Comparison of ENCODE assay signal across 26 cellular contexts in genomic region chr5:171579162-171579561, GRCh38.
DNase-seq lines count a peak whose midpoint lies in the region; ATAC-seq and TF ChIP-seq lines count a peak whose summit lies in the region.
"Had no signal": no experiment of that assay in that cellular context is flagged by ENCODE, and none has a peak within 500 bp of the region (broad histone marks: within the 10 kb centered on the region; RNA-seq: fewer than 3 reads in every experiment).

No MANE protein-coding gene starts in this region.

- no peak overlapping the region for H2BK12ac ChIP-seq in neuronal stem cell (ENCODE audit: low read length)

- H3K9me3 Mint-ChIP-seq in chondrocyte (ENCODE audit: low read depth), result peaks cover 6% of the 10 kb centered on the region
- peaks cover 4 to 6% of the 10 kb centered on the region in 2 donors for H3K9me3 Mint-ChIP-seq in stimulated activated naive B cell treated with anti-CD40 and anti-IgM and Interleukin-4, amounts not matched to agents 10 μg/mL and 1 μg/mL and 100 μg/mL, for 72 hours
- peaks cover 9 to 13% of the 10 kb centered on the region in 2 donors for H3K9me3 Mint-ChIP-seq in stimulated activated naive CD8-positive, alpha-beta T cell treated with anti-CD3 and anti-CD28 coated beads, Interleukin-15, amount 100 ng/mL, for 72 hours
- H3K9me3 Mint-ChIP-seq: activated naive CD8-positive, alpha-beta T cell treated with anti-CD3 and anti-CD28 coated beads, Interleukin-2, amount 10 ng/mL, durations not matched to agents 7 days and 5 days had no signal

- H3K36me3 ChIP-seq in body of pancreas (replicated peaks in 1 of 2; ENCODE audit: insufficient read depth in 1 of 2, low read depth in 2 of 2) (no peaks in the 10 kb centered on the region), neuronal stem cell (replicated peaks in 1 of 2; ENCODE audit: control insufficient read depth in 2 of 2, insufficient read depth in 2 of 2, low read length in 2 of 2) (no peaks in the 10 kb centered on the region), suprapubic skin (no peaks in the 10 kb centered on the region)
- H3K36me3 ChIP-seq: BE2C, brain microvascular endothelial cell, transverse colon had no signal

- peak overlapping the region; percentile 73 for H2AFZ ChIP-seq in neuronal stem cell (ENCODE audit: low read length)

- peaks cover 9% of the 10 kb centered on the region for H3K4me1 Mint-ChIP-seq in chondrocyte (ENCODE audit: low read depth)
- no peaks in the 10 kb centered on the region for H3K4me1 Mint-ChIP-seq in stimulated activated naive B cell treated with anti-CD40 and anti-IgM and Interleukin-4, amounts not matched to agents 10 μg/mL and 1 μg/mL and 100 μg/mL, for 72 hours
- no peaks in the 10 kb centered on the region for H3K4me1 Mint-ChIP-seq in stimulated activated naive CD8-positive, alpha-beta T cell treated with anti-CD3 and anti-CD28 coated beads, Interleukin-15, amount 100 ng/mL, for 72 hours
- H3K4me1 Mint-ChIP-seq: activated naive CD8-positive, alpha-beta T cell treated with anti-CD3 and anti-CD28 coated beads, Interleukin-2, amount 10 ng/mL, durations not matched to agents 7 days and 5 days had no signal

- no peak overlapping the region for H2BK5ac ChIP-seq in neuronal stem cell (ENCODE audit: low read length)

- no peaks in the 10 kb centered on the region for H3K79me1 ChIP-seq in neuronal stem cell (ENCODE audit: low read depth, low read length)

- H3K27me3 Mint-ChIP-seq in chondrocyte (ENCODE audit: low read depth), result peaks cover 11% of the 10 kb centered on the region
- peaks cover 0 to 19% of the 10 kb centered on the region in 2 donors for H3K27me3 Mint-ChIP-seq in stimulated activated naive B cell treated with anti-CD40 and anti-IgM and Interleukin-4, amounts not matched to agents 10 μg/mL and 1 μg/mL and 100 μg/mL, for 72 hours
- peaks cover 11% of the 10 kb centered on the region for H3K27me3 Mint-ChIP-seq in stimulated activated naive CD8-positive, alpha-beta T cell treated with anti-CD3 and anti-CD28 coated beads, Interleukin-15, amount 100 ng/mL, for 72 hours
- H3K27me3 Mint-ChIP-seq: activated naive CD8-positive, alpha-beta T cell treated with anti-CD3 and anti-CD28 coated beads, Interleukin-2, amount 10 ng/mL, durations not matched to agents 7 days and 5 days had no signal

- no peak overlapping the region for H3K27ac Mint-ChIP-seq in chondrocyte (ENCODE audit: unreplicated experiment)
- H3K27ac Mint-ChIP-seq in stimulated activated naive B cell treated with anti-CD40 and anti-IgM and Interleukin-4, amounts not matched to agents 10 μg/mL and 1 μg/mL and 100 μg/mL, for 72 hours, result no peak overlapping the region
- H3K27ac Mint-ChIP-seq in stimulated activated naive CD8-positive, alpha-beta T cell treated with anti-CD3 and anti-CD28 coated beads, Interleukin-15, amount 100 ng/mL, for 72 hours, result no peak overlapping the region
- H3K27ac Mint-ChIP-seq: activated naive CD8-positive, alpha-beta T cell treated with anti-CD3 and anti-CD28 coated beads, Interleukin-2, amount 10 ng/mL, durations not matched to agents 7 days and 5 days; WTC11 had no signal

- no peak overlapping the region for H3K23ac ChIP-seq in neuronal stem cell (ENCODE audit: low read depth, low read length, poor library complexity)

- H3K4ac ChIP-seq in neuronal stem cell (ENCODE audit: low read length), result no peak overlapping the region

- H3K27ac ChIP-seq in body of pancreas (no peak overlapping the region), neuronal stem cell (replicated peaks; ENCODE audit: low read length) (peak overlapping the region; percentile 69), suprapubic skin (peak overlapping the region; percentile 42)
- H3K27ac ChIP-seq: brain microvascular endothelial cell had no signal

- no peak for ATAC-seq in body of pancreas
- ATAC-seq in left cardiac atrium, result peak; percentile 15 to 54
- no peak for ATAC-seq in stimulated activated naive B cell treated with anti-CD40 and anti-IgM and Interleukin-4, amounts not matched to agents 10 μg/mL and 1 μg/mL and 100 μg/mL, for 72 hours (replicated peaks)
- ATAC-seq in stimulated activated naive CD8-positive, alpha-beta T cell treated with anti-CD3 and anti-CD28 coated beads, Interleukin-15, amount 100 ng/mL, for 72 hours, result no peak
- ATAC-seq: WTC11 had no signal

- H3K14ac ChIP-seq in neuronal stem cell (ENCODE audit: low read length), result peak overlapping the region; percentile 50

- H4K91ac ChIP-seq in neuronal stem cell (ENCODE audit: low read depth, low read length, poor library complexity), result no peak overlapping the region

- intact Hi-C loops in body of pancreas (cut with DNase I) (no loop called here), left cardiac atrium (cut with DNase I) (no loop called here)

- TF ChIP-seq CTCF in body of pancreas (IDR thresholded peaks at IDR 0.05) (no peak), suprapubic skin (IDR thresholded peaks at IDR 0.05) (no peak), chondrocyte (IDR thresholded peaks at IDR 0.05) (no peak)

- peak overlapping the region; percentile 53 for H3K18ac ChIP-seq in neuronal stem cell (ENCODE audit: low read length)

- H3K27me3 ChIP-seq in body of pancreas, result no peaks in the 10 kb centered on the region
- no peaks in the 10 kb centered on the region for H3K27me3 ChIP-seq in neuronal stem cell (ENCODE audit: control insufficient read depth in 3 of 3, insufficient read depth in 3 of 3, low read depth in 1 of 3, low read length in 3 of 3)
- no peaks in the 10 kb centered on the region for H3K27me3 ChIP-seq in suprapubic skin
- H3K27me3 ChIP-seq: BE2C, transverse colon had no signal

- peak overlapping the region; percentile 34 for H2BK15ac ChIP-seq in neuronal stem cell (ENCODE audit: low read length)

- no peaks in the 10 kb centered on the region for H3K9me3 ChIP-seq in body of pancreas
- no peaks in the 10 kb centered on the region for H3K9me3 ChIP-seq in neuronal stem cell (replicated peaks in 1 of 2; ENCODE audit: control insufficient read depth in 2 of 2, insufficient read depth in 1 of 2, low read depth in 1 of 2, low read length in 2 of 2)
- no peaks in the 10 kb centered on the region for H3K9me3 ChIP-seq in suprapubic skin
- H3K9me3 ChIP-seq: BE2C, transverse colon had no signal

- H3K9ac ChIP-seq in neuronal stem cell (ENCODE audit: low read depth, low read length, poor library complexity), result no peak overlapping the region

- peak overlapping the region; percentile 9 for H2AK5ac ChIP-seq in neuronal stem cell (ENCODE audit: low read depth, low read length)

- H3K4me3 ChIP-seq in body of pancreas (no peak overlapping the region), neuronal stem cell (ENCODE audit: low read length in 2 of 2) (no peak overlapping the region), suprapubic skin (no peak overlapping the region)
- H3K4me3 ChIP-seq: transverse colon had no signal

- DNase-seq in body of pancreas (peak; percentile 21 to 38 (median 32)), left cardiac atrium (peak; percentile 85), neuronal stem cell (ENCODE audit: low spot score) (no peak), suprapubic skin (ENCODE audit: low spot score in 2 of 2) (no peak), cerebellar cortex (ENCODE audit: low spot score) (no peak), chondrocyte (ENCODE audit: low spot score) (no peak)
- DNase-seq in stimulated activated naive B cell treated with anti-CD40 and anti-IgM and Interleukin-4, amounts not matched to agents 10 μg/mL and 1 μg/mL and 100 μg/mL, for 72 hours, result no peak
- no peak for DNase-seq in stimulated activated naive CD8-positive, alpha-beta T cell treated with anti-CD3 and anti-CD28 coated beads, Interleukin-15, amount 100 ng/mL, for 72 hours
- DNase-seq: activated CD4-positive, alpha-beta T cell treated with anti-CD3 and anti-CD28 coated beads, Interleukin-2, amount 50 U/mL, for 4 hours; activated CD8-positive, alpha-beta memory T cell treated with anti-CD3 and anti-CD28 coated beads, Interleukin-2, amount 50 U/mL, for 4 hours; activated naive CD8-positive, alpha-beta T cell treated with anti-CD3 and anti-CD28 coated beads, Interleukin-2, amount 10 ng/mL, durations not matched to agents 7 days and 5 days; BE2C; brain microvascular endothelial cell; cortex of kidney; DMS53; GDM1; HCEC 1CT; KBM-7; mammary epithelial cell; NCI-H146; NCI-H2171 treated with DMSO at 0.1 percent for 48 hours; NCI-H526 treated with DMSO at 0.1 percent for 48 hours; nucleus accumbens; T-helper 9 cell; transverse colon had no signal

- peak overlapping the region; percentile 30 for H2BK120ac ChIP-seq in neuronal stem cell (ENCODE audit: low read depth, low read length)

- TF ChIP-seq POLR2A in body of pancreas (IDR thresholded peaks at IDR 0.05), result no peak
- TF ChIP-seq POLR2A in suprapubic skin (IDR thresholded peaks at IDR 0.05), result no peak

- H3K36me3 Mint-ChIP-seq in chondrocyte (ENCODE audit: low read depth), result peaks cover 2% of the 10 kb centered on the region
- no peaks in the 10 kb centered on the region for H3K36me3 Mint-ChIP-seq in stimulated activated naive B cell treated with anti-CD40 and anti-IgM and Interleukin-4, amounts not matched to agents 10 μg/mL and 1 μg/mL and 100 μg/mL, for 72 hours
- H3K36me3 Mint-ChIP-seq: activated naive CD8-positive, alpha-beta T cell treated with anti-CD3 and anti-CD28 coated beads, Interleukin-2, amount 10 ng/mL, durations not matched to agents 7 days and 5 days had no signal

- WGBS in body of pancreas, 2 donors, result 67 to 76% methylated on average over 10 to 11 of the region's 11 CpGs
- no CpG with 5 or more reads among the region's 11 CpGs for WGBS in neuronal stem cell (ENCODE audit: extremely low coverage in 2 of 2, insufficient read length in 2 of 2, insufficient replicate concordance in 1 of 2), 2 donors
- WGBS in suprapubic skin, result 57% methylated on average over 11 of the region's 11 CpGs

- H3K4me3 Mint-ChIP-seq in chondrocyte (ENCODE audit: unreplicated experiment), result no peak overlapping the region
- H3K4me3 Mint-ChIP-seq in stimulated activated naive B cell treated with anti-CD40 and anti-IgM and Interleukin-4, amounts not matched to agents 10 μg/mL and 1 μg/mL and 100 μg/mL, for 72 hours, result no peak overlapping the region
- H3K4me3 Mint-ChIP-seq in stimulated activated naive CD8-positive, alpha-beta T cell treated with anti-CD3 and anti-CD28 coated beads, Interleukin-15, amount 100 ng/mL, for 72 hours, result no peak overlapping the region
- H3K4me3 Mint-ChIP-seq: activated naive CD8-positive, alpha-beta T cell treated with anti-CD3 and anti-CD28 coated beads, Interleukin-2, amount 10 ng/mL, durations not matched to agents 7 days and 5 days; WTC11 had no signal

- H4K8ac ChIP-seq in neuronal stem cell (ENCODE audit: low read depth, low read length), result no peak overlapping the region

- no peak overlapping the region for H3K4me2 ChIP-seq in neuronal stem cell (ENCODE audit: insufficient read depth, low read length, poor library complexity, severe bottlenecking)

- TF ChIP-seq EP300 in suprapubic skin (IDR thresholded peaks at IDR 0.05), result no peak

- H3K4me1 ChIP-seq in body of pancreas (no peaks in the 10 kb centered on the region), neuronal stem cell (ENCODE audit: control insufficient read depth in 2 of 2, insufficient read depth in 1 of 2, low read depth in 1 of 2, low read length in 2 of 2) (peaks cover 26 to 32% of the 10 kb centered on the region in 2 donors), suprapubic skin (peaks cover 28% of the 10 kb centered on the region)
- H3K4me1 ChIP-seq: BE2C, transverse colon had no signal

Comparison
In these comparisons a context has a peak if more than half of its experiments do, and no peak if none do; other contexts are left out.
1. ATAC-seq: peak in left cardiac atrium (2 of 2); none in body of pancreas (single experiment), stimulated activated naive B cell treated with anti-CD40 and anti-IgM and Interleukin-4, amounts not matched to agents 10 μg/mL and 1 μg/mL and 100 μg/mL, for 72 hours (0 of 2) and stimulated activated naive CD8-positive, alpha-beta T cell treated with anti-CD3 and anti-CD28 coated beads, Interleukin-15, amount 100 ng/mL, for 72 hours (single experiment).
2. DNase-seq: peak in body of pancreas (4 of 4) and left cardiac atrium (single experiment); none in neuronal stem cell (single experiment), suprapubic skin (0 of 2), cerebellar cortex (single experiment), chondrocyte (single experiment), stimulated activated naive B cell treated with anti-CD40 and anti-IgM and Interleukin-4, amounts not matched to agents 10 μg/mL and 1 μg/mL and 100 μg/mL, for 72 hours (single experiment) and stimulated activated naive CD8-positive, alpha-beta T cell treated with anti-CD3 and anti-CD28 coated beads, Interleukin-15, amount 100 ng/mL, for 72 hours (0 of 2).
3. H3K27ac ChIP-seq: peak in neuronal stem cell (single experiment) and suprapubic skin (single experiment); none in body of pancreas (0 of 4).